ENCODE assay signal across 17 cellular contexts in the genomic region with DNA sequence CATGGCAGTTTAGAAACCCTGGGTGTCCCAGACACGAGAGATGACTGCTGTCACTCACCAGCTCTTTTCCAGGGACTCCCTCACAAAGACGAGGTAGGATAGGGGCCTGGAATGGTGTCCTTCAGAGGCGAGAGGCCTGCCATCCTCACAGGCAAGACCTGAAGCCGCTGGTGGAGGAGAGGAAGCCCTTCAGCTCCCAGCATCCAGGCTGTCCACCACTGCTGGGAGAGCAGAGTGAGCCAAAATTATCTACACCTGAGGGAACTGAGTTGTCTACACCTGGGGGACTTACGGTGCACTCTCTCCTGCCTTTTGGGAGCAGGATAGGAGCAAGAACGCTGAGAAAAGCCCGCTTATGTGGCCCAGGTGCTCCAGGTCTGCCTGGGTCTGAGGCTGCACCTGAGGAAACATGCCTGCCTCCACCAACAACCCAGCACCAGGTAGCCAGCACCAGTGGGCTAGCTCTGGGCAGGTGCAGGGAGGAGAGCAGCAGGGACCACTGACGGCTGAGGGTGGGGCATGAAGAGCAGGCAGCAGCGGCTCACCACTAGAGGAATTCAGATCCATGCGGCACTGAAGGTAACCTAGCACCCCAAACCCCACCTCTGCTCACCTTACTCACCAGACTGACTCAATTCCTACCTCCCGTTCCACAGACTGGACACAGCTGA.
A peak's percentile ranks its signal among the peaks of the same experiment; 100 is the strongest.
DNase-seq lines count a peak whose midpoint lies in the region; ATAC-seq and TF ChIP-seq lines count a peak whose summit lies in the region.
"Had no signal": no experiment of that assay in that cellular context is flagged by ENCODE, and none has a peak within 500 bp of the region (broad histone marks: within the 10 kb centered on the region; RNA-seq: fewer than 3 reads in every experiment).

No MANE protein-coding gene starts in this region.

- H3K9me3 ChIP-seq in iPS-20b (ENCODE audit: insufficient read depth, low read depth, low read length): no peaks in the 10 kb centered on the region; the same call in 1 of the 2 replicates

- no peak for TF ChIP-seq CTCF in WTC11 (IDR thresholded peaks at IDR 0.05)

- H3K27me3 ChIP-seq in H7 (ENCODE audit: control insufficient read depth, insufficient read depth, low read length): peaks cover 26% of the 10 kb centered on the region
- peaks cover 84% of the 10 kb centered on the region for H3K27me3 ChIP-seq in iPS-20b (ENCODE audit: insufficient read depth, low read length)

- peaks cover 98% of the 10 kb centered on the region for H3K27me3 Mint-ChIP-seq in WTC11 (ENCODE audit: low read depth)
- H3K27me3 Mint-ChIP-seq: CD4-positive, CD25-positive, alpha-beta regulatory T cell had no signal

- H3K36me3 ChIP-seq in H7 (replicated peaks; ENCODE audit: control insufficient read depth, insufficient read depth, low read length): no peaks in the 10 kb centered on the region
- no peaks in the 10 kb centered on the region for H3K36me3 ChIP-seq in iPS-20b (ENCODE audit: insufficient read depth, low read depth, low read length)

- H3K9me3 Mint-ChIP-seq in WTC11: no peaks in the 10 kb centered on the region
- H3K9me3 Mint-ChIP-seq in stimulated activated effector memory CD8-positive, alpha-beta T cell treated with anti-CD3 and anti-CD28 coated beads, Interleukin-12 subunit alpha, Interleukin-12 subunit beta, amount 100 ng/mL, for 72 hours: no peaks in the 10 kb centered on the region

- no peak overlapping the region for H3K4me3 ChIP-seq in H7 (ENCODE audit: insufficient read depth, low read depth, low read length)
- peak overlapping the region; percentile 49 for H3K4me3 ChIP-seq in iPS-20b (ENCODE audit: low read length)

- H3K27ac ChIP-seq in iPS-20b (ENCODE audit: low read length): no peak overlapping the region
- H3K27ac ChIP-seq: RWPE1 had no signal

- peak overlapping the region; percentile 78 for H3K27ac Mint-ChIP-seq in WTC11
- no peak overlapping the region for H3K27ac Mint-ChIP-seq in stimulated activated effector memory CD8-positive, alpha-beta T cell treated with anti-CD3 and anti-CD28 coated beads, Interleukin-12 subunit alpha, Interleukin-12 subunit beta, amount 100 ng/mL, for 72 hours
- H3K27ac Mint-ChIP-seq: CD4-positive, CD25-positive, alpha-beta regulatory T cell had no signal

- CTCF ChIA-PET in WTC11 (lab: Charles Lee): interaction anchor here (1.2 to 3.2 kb wide), 5 partner anchors 29 to 231 kb away, joined by 3 to 19 read pairs (median 6); no protein-coding TSS in a partner anchor

- peaks cover 86% of the 10 kb centered on the region for H3K4me1 Mint-ChIP-seq in WTC11
- H3K4me1 Mint-ChIP-seq in stimulated activated effector memory CD8-positive, alpha-beta T cell treated with anti-CD3 and anti-CD28 coated beads, Interleukin-12 subunit alpha, Interleukin-12 subunit beta, amount 100 ng/mL, for 72 hours: no peaks in the 10 kb centered on the region
- H3K4me1 Mint-ChIP-seq: CD4-positive, CD25-positive, alpha-beta regulatory T cell had no signal

- ATAC-seq in WTC11: peak; percentile 65
- ATAC-seq in stimulated activated effector memory CD8-positive, alpha-beta T cell treated with anti-CD3 and anti-CD28 coated beads, Interleukin-12 subunit alpha, Interleukin-12 subunit beta, amount 100 ng/mL, for 72 hours: peak; percentile 29
- no peak for ATAC-seq in HG03432 (IDR thresholded peaks at IDR 0.05; ENCODE audit: unreplicated experiment)
- no peak for ATAC-seq in HG03159 (IDR thresholded peaks at IDR 0.05; ENCODE audit: unreplicated experiment)
- ATAC-seq: PC-3 had no signal

- POLR2A ChIA-PET in WTC11 (lab: Charles Lee): interaction anchor here (0.7 kb wide), 1 partner anchor 12 kb away, joined by 3 read pairs; no protein-coding TSS in a partner anchor

- peaks cover 34% of the 10 kb centered on the region for H3K4me1 ChIP-seq in iPS-20b (ENCODE audit: insufficient read depth, low read length)

- H3K9ac ChIP-seq in iPS-20b (ENCODE audit: low read depth, low read length): no peak overlapping the region

- DNase-seq in H7: peak; percentile 44
- peak; percentile 22 for DNase-seq in WTC11 (ENCODE audit: low spot score)
- DNase-seq in stimulated activated effector memory CD8-positive, alpha-beta T cell treated with anti-CD3 and anti-CD28 coated beads, Interleukin-12 subunit alpha, Interleukin-12 subunit beta, amount 100 ng/mL, for 72 hours (ENCODE audit: low spot score in 2 of 2): no peak
- DNase-seq in stimulated activated CD4-positive, alpha-beta T cell treated with anti-CD3 and anti-CD28 coated beads, Interleukin-15, amount 100 ng/mL, for 24 hours: no peak
- DNase-seq in NCI-H69 (lab: John Stamatoyannopoulos, UW): no peak
- DNase-seq: AML-193; CD4-positive, CD25-positive, alpha-beta regulatory T cell; DMS53; KBM-7; NCI-H1417 treated with DMSO at 0.1 percent for 48 hours; NCI-H1930; NCI-H526 treated with DMSO at 0.1 percent for 48 hours; PC-3 had no signal

- H3K4me3 Mint-ChIP-seq in WTC11: peak overlapping the region; percentile 50
- H3K4me3 Mint-ChIP-seq in stimulated activated effector memory CD8-positive, alpha-beta T cell treated with anti-CD3 and anti-CD28 coated beads, Interleukin-12 subunit alpha, Interleukin-12 subunit beta, amount 100 ng/mL, for 72 hours: no peak overlapping the region
- H3K4me3 Mint-ChIP-seq: CD4-positive, CD25-positive, alpha-beta regulatory T cell had no signal

- H3K36me3 Mint-ChIP-seq in WTC11: no peaks in the 10 kb centered on the region
- no peaks in the 10 kb centered on the region for H3K36me3 Mint-ChIP-seq in stimulated activated effector memory CD8-positive, alpha-beta T cell treated with anti-CD3 and anti-CD28 coated beads, Interleukin-12 subunit alpha, Interleukin-12 subunit beta, amount 100 ng/mL, for 72 hours
- H3K36me3 Mint-ChIP-seq: CD4-positive, CD25-positive, alpha-beta regulatory T cell had no signal

TF ChIP-seq in WTC11, 78 proteins besides CTCF, POLR2A, EP300 and RAD21:
- TF ChIP-seq FOXP1 (CRISPR knock-in tag; IDR thresholded peaks at IDR 0.05; ENCODE audit: borderline replicate concordance) (0 out of 2 replicates have a peak, but pooled peaks have one; percentile 27), ZNF425 (CRISPR knock-in tag; conservative IDR thresholded peaks at IDR 0.05) (no peak), ZSCAN18 (CRISPR knock-in tag; IDR thresholded peaks at IDR 0.05) (peak; percentile 62; the same call in 1 of the 2 replicates), KAT7 (CRISPR knock-in tag; IDR thresholded peaks at IDR 0.05; ENCODE audit: borderline replicate concordance) (no peak), ATF1 (CRISPR knock-in tag; IDR thresholded peaks at IDR 0.05) (no peak), ZNF671 (CRISPR knock-in tag; IDR thresholded peaks at IDR 0.05) (0 out of 2 replicates have a peak, but pooled peaks have one; percentile 19)
- TF ChIP-seq, protein P1, sequence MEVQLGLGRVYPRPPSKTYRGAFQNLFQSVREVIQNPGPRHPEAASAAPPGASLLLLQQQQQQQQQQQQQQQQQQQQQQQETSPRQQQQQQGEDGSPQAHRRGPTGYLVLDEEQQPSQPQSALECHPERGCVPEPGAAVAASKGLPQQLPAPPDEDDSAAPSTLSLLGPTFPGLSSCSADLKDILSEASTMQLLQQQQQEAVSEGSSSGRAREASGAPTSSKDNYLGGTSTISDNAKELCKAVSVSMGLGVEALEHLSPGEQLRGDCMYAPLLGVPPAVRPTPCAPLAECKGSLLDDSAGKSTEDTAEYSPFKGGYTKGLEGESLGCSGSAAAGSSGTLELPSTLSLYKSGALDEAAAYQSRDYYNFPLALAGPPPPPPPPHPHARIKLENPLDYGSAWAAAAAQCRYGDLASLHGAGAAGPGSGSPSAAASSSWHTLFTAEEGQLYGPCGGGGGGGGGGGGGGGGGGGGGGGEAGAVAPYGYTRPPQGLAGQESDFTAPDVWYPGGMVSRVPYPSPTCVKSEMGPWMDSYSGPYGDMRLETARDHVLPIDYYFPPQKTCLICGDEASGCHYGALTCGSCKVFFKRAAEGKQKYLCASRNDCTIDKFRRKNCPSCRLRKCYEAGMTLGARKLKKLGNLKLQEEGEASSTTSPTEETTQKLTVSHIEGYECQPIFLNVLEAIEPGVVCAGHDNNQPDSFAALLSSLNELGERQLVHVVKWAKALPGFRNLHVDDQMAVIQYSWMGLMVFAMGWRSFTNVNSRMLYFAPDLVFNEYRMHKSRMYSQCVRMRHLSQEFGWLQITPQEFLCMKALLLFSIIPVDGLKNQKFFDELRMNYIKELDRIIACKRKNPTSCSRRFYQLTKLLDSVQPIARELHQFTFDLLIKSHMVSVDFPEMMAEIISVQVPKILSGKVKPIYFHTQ (CRISPR knock-in tag; IDR thresholded peaks at IDR 0.05): no peak

Comparison
In these comparisons a context has a peak if more than half of its experiments do, and no peak if none do; other contexts are left out.
1. DNase-seq: peak in H7 (single experiment) and WTC11 (single experiment); none in stimulated activated effector memory CD8-positive, alpha-beta T cell treated with anti-CD3 and anti-CD28 coated beads, Interleukin-12 subunit alpha, Interleukin-12 subunit beta, amount 100 ng/mL, for 72 hours (0 of 2), stimulated activated CD4-positive, alpha-beta T cell treated with anti-CD3 and anti-CD28 coated beads, Interleukin-15, amount 100 ng/mL, for 24 hours (single experiment) and NCI-H69 (single experiment).
2. ATAC-seq: peak in WTC11 (single experiment) and stimulated activated effector memory CD8-positive, alpha-beta T cell treated with anti-CD3 and anti-CD28 coated beads, Interleukin-12 subunit alpha, Interleukin-12 subunit beta, amount 100 ng/mL, for 72 hours (single experiment); none in HG03432 (single experiment) and HG03159 (single experiment).